In genomic region chr12:65556676-65557424, GRCh38 we compare ENCODE assay signal across 7 cellular contexts.
DNase-seq lines count a peak whose midpoint lies in the region; FAIRE-seq and TF ChIP-seq lines count a peak whose summit lies in the region.

No MANE protein-coding gene starts in this region.

- in situ Hi-C loops in astrocyte of the cerebellum (cut with HindIII; ENCODE audit: low sequenced_read_pairs): no loop called here

- peaks cover 65% of the 10 kb centered on the region for H3K4me1 Mint-ChIP-seq in HFFc6 (ENCODE audit: low read depth)
- H3K4me1 Mint-ChIP-seq in T-helper 2 cell treated with Interferon-gamma antibody and Interleukin-4, amounts not matched to agents 5 μg/mL and 100 μg/mL, for 36 hours (ENCODE audit: low read depth): peaks cover 7% of the 10 kb centered on the region

- H3K4me3 Mint-ChIP-seq in HFFc6: peak overlapping the region; percentile 23; the same call in 1 of the 2 replicates
- no peak overlapping the region for H3K4me3 Mint-ChIP-seq in T-helper 2 cell treated with Interferon-gamma antibody and Interleukin-4, amounts not matched to agents 5 μg/mL and 100 μg/mL, for 36 hours

- H3K36me3 ChIP-seq in skeletal muscle satellite cell (ENCODE audit: insufficient read depth, low read length): no peaks in the 10 kb centered on the region

- peaks cover 4% of the 10 kb centered on the region; the same call in 1 of the 2 replicates for H3K36me3 Mint-ChIP-seq in HFFc6 (ENCODE audit: low read depth)
- no peaks in the 10 kb centered on the region for H3K36me3 Mint-ChIP-seq in T-helper 2 cell treated with Interferon-gamma antibody and Interleukin-4, amounts not matched to agents 5 μg/mL and 100 μg/mL, for 36 hours (ENCODE audit: low read depth)

- DNase-seq in GM12892 (ENCODE audit: insufficient read length) (peak; percentile 49), HFFc6 (peak; percentile 76), NCI-H1105 (lab: John Stamatoyannopoulos, UW) (peak; percentile 73), astrocyte of the cerebellum (ENCODE audit: low read depth) (peak; percentile 70), hippocampal formation (lab: John Stamatoyannopoulos, UW) (peak; percentile 11 to 27)
- peak; percentile 44 for DNase-seq in T-helper 2 cell treated with Interferon-gamma antibody and Interleukin-4, amounts not matched to agents 5 μg/mL and 100 μg/mL, for 36 hours (ENCODE audit: low spot score)

- no peaks in the 10 kb centered on the region for H3K27me3 ChIP-seq in skeletal muscle satellite cell (ENCODE audit: control insufficient read depth, insufficient read depth, low read length)

- no peak overlapping the region for H3K4me2 ChIP-seq in skeletal muscle satellite cell (ENCODE audit: low read length)

- H3K9me3 ChIP-seq in skeletal muscle satellite cell (replicated peaks; ENCODE audit: low read length): no peaks in the 10 kb centered on the region

- no peaks in the 10 kb centered on the region; the same call in 1 of the 2 replicates for H3K27me3 Mint-ChIP-seq in HFFc6 (ENCODE audit: insufficient read depth)
- H3K27me3 Mint-ChIP-seq in T-helper 2 cell treated with Interferon-gamma antibody and Interleukin-4, amounts not matched to agents 5 μg/mL and 100 μg/mL, for 36 hours (ENCODE audit: low read depth): peaks cover 3% of the 10 kb centered on the region

- FAIRE-seq in GM12892 (lab: Jason Lieb, UNC): peak; percentile 82

- H3K9ac ChIP-seq in skeletal muscle satellite cell (ENCODE audit: low read depth, low read length): peak overlapping the region; percentile 47

- TF ChIP-seq POLR2A in GM12892 (IDR thresholded peaks at IDR 0.05; ENCODE audit: low read depth, low read length): no peak

- no peak overlapping the region for H3K4me3 ChIP-seq in astrocyte of the cerebellum (ENCODE audit: low read depth, low read length)
- no peak overlapping the region for H3K4me3 ChIP-seq in skeletal muscle satellite cell (ENCODE audit: low read length)

- peak overlapping the region; percentile 85 for H3K27ac Mint-ChIP-seq in HFFc6
- H3K27ac Mint-ChIP-seq in T-helper 2 cell treated with Interferon-gamma antibody and Interleukin-4, amounts not matched to agents 5 μg/mL and 100 μg/mL, for 36 hours: no peak overlapping the region

- H3K9me3 Mint-ChIP-seq in HFFc6: no peaks in the 10 kb centered on the region
- H3K9me3 Mint-ChIP-seq in T-helper 2 cell treated with Interferon-gamma antibody and Interleukin-4, amounts not matched to agents 5 μg/mL and 100 μg/mL, for 36 hours: no peaks in the 10 kb centered on the region

- peaks cover 29% of the 10 kb centered on the region for H3K4me1 ChIP-seq in skeletal muscle satellite cell (ENCODE audit: control insufficient read depth, insufficient read depth, low read length)

- TF ChIP-seq CTCF in HFFc6 (IDR thresholded peaks at IDR 0.05): peak; percentile 97
- peak; percentile 90 for TF ChIP-seq CTCF in astrocyte of the cerebellum (IDR thresholded peaks at IDR 0.05; ENCODE audit: low read depth, low read length, missing control alignments)

Comparison
In these comparisons a context has a peak if more than half of its experiments do, and no peak if none do; other contexts are left out.
1. DNase-seq: peak in every context shown above with its lines; median percentile 76 in HFFc6; 73 in NCI-H1105; 70 in astrocyte of the cerebellum; 49 in GM12892; 44 in T-helper 2 cell treated with Interferon-gamma antibody and Interleukin-4, amounts not matched to agents 5 μg/mL and 100 μg/mL, for 36 hours; 19 in hippocampal formation.